8 cellular contexts compared by ENCODE assay signal in genomic region chr11:1310315-1310687, GRCh38. TPM values are rescaled to one million over a fixed set of nuclear protein-coding genes. Genes with fewer than 3 reads are reported as not detected.
DNase-seq lines count a peak whose midpoint lies in the region; TF ChIP-seq lines count a peak whose summit lies in the region.

No MANE protein-coding gene starts in this region.

- 88 to 93% methylated on average over 18 of the region's 18 CpGs for WGBS in endodermal cell (ENCODE audit: insufficient coverage in 1 of 2, insufficient read length in 1 of 2), 2 experiments

- H3K4me1 Mint-ChIP-seq in Calu3 (ENCODE audit: low read depth, unreplicated experiment) (peaks cover 17% of the 10 kb centered on the region), endodermal cell (peaks cover 6% of the 10 kb centered on the region)

- H3K9me3 ChIP-seq in OCI-LY3 (ENCODE audit: insufficient read depth, low read length) (peaks cover 15% of the 10 kb centered on the region; the same call in 1 of the 2 replicates), endodermal cell (ENCODE audit: control insufficient read depth, low read length) (peaks cover 23% of the 10 kb centered on the region), neutrophil (no peaks in the 10 kb centered on the region)

- H3K27me3 ChIP-seq in OCI-LY3 (ENCODE audit: low read depth, low read length) (no peaks in the 10 kb centered on the region), endodermal cell (ENCODE audit: control insufficient read depth, insufficient read depth, low read length, poor library complexity, severe bottlenecking) (peaks cover 8% of the 10 kb centered on the region), neutrophil (no peaks in the 10 kb centered on the region)

- H3K9ac ChIP-seq in OCI-LY3 (ENCODE audit: low read length) (peak overlapping the region; percentile 82), endodermal cell (ENCODE audit: extremely low read depth, low read length, poor library complexity, severe bottlenecking) (peak overlapping the region; percentile 49)

- H3K27me3 Mint-ChIP-seq in Calu3 (ENCODE audit: unreplicated experiment) (no peaks in the 10 kb centered on the region), endodermal cell (ENCODE audit: insufficient read depth) (peaks cover 44% of the 10 kb centered on the region)

- H3K79me2 ChIP-seq in OCI-LY3 (ENCODE audit: low read length): peaks cover 30% of the 10 kb centered on the region

- intact Hi-C loops in Calu3 (cut with micrococcal nuclease; ENCODE audit: unreplicated experiment): loop anchor here (5.0 kb wide), 1 partner anchor 77 kb away; the partner anchor contains the start of gene BRSK2

- BruUV-seq in Calu3 (replicated peaks; lab: Mats Ljungman, UMichigan): no TSS peak

- peaks cover 43% of the 10 kb centered on the region for H3K36me3 Mint-ChIP-seq in Calu3 (ENCODE audit: insufficient read depth, unreplicated experiment)
- H3K36me3 Mint-ChIP-seq in endodermal cell (ENCODE audit: low read depth): peaks cover 9% of the 10 kb centered on the region

- H3K27ac Mint-ChIP-seq in Calu3 (ENCODE audit: unreplicated experiment) (peak overlapping the region; percentile 87), endodermal cell (no peak overlapping the region)

- H3K9me3 Mint-ChIP-seq in Calu3 (ENCODE audit: low read depth, unreplicated experiment): peaks cover 4% of the 10 kb centered on the region
- peaks cover 29% of the 10 kb centered on the region for H3K9me3 Mint-ChIP-seq in endodermal cell

- H4K20me1 ChIP-seq in OCI-LY3 (ENCODE audit: insufficient read depth, low read length): no peaks in the 10 kb centered on the region; the same call in 1 of the 2 replicates

- CTCF ChIA-PET in Calu3 (lab: Charles Lee): interaction anchor here (1.4 kb wide), 1 partner anchor 13 kb away, joined by 3 read pairs; no protein-coding TSS in a partner anchor

- H3K4me1 ChIP-seq in OCI-LY3 (ENCODE audit: low read length) (peaks cover 28% of the 10 kb centered on the region), endodermal cell (ENCODE audit: control insufficient read depth, insufficient read depth, low read length) (no peaks in the 10 kb centered on the region), neutrophil (ENCODE audit: control insufficient read depth in 1 of 2, insufficient read depth in 1 of 2, low read depth in 1 of 2, low read length in 1 of 2) (peaks cover 53% of the 10 kb centered on the region in 2 experiments)

- H3K4me3 ChIP-seq in OCI-LY3 (ENCODE audit: low read length): peak overlapping the region; percentile 81
- H3K4me3 ChIP-seq in endodermal cell (ENCODE audit: low read length): peak overlapping the region; percentile 71
- peak overlapping the region; percentile 70 to 78 for H3K4me3 ChIP-seq in neutrophil (ENCODE audit: low read depth in 1 of 2, low read length in 1 of 2)

- H3K27ac ChIP-seq in OCI-LY3 (ENCODE audit: low read length) (peak overlapping the region; percentile 76), endodermal cell (ENCODE audit: low read depth, low read length) (peak overlapping the region; percentile 79), neutrophil (peak overlapping the region; percentile 96)

- H3K4me2 ChIP-seq in OCI-LY3 (ENCODE audit: low read length): peak overlapping the region; percentile 89

- H3K4me3 Mint-ChIP-seq in Calu3 (ENCODE audit: low read depth, unreplicated experiment) (peak overlapping the region; percentile 73), endodermal cell (peak overlapping the region; percentile 60)

- TF ChIP-seq CTCF in Calu3 (IDR thresholded peaks at IDR 0.05; ENCODE audit: unreplicated experiment): no peak
- TF ChIP-seq CTCF in OCI-LY3 (IDR thresholded peaks at IDR 0.05; ENCODE audit: low read depth, low read length): no peak
- no peak for TF ChIP-seq CTCF in endodermal cell (conservative IDR thresholded peaks at IDR 0.05)
- no peak for TF ChIP-seq CTCF in neutrophil (IDR thresholded peaks at IDR 0.05)

- DNase-seq in Calu3: no peak
- DNase-seq in endodermal cell: no peak
- DNase-seq in amniotic stem cell (lab: John Stamatoyannopoulos, UW): no peak
- no peak for DNase-seq in activated CD4-positive, CD25-positive, alpha-beta regulatory T cell (lab: John Stamatoyannopoulos, UW)
- no peak for DNase-seq in midbrain (lab: John Stamatoyannopoulos, UW)
- DNase-seq in 8988T: no peak

- H3K36me3 ChIP-seq in OCI-LY3 (replicated peaks; ENCODE audit: low read depth, low read length): peaks cover 10% of the 10 kb centered on the region
- no peaks in the 10 kb centered on the region for H3K36me3 ChIP-seq in endodermal cell (ENCODE audit: control insufficient read depth, insufficient read depth, low read length)
- H3K36me3 ChIP-seq in neutrophil: peaks cover 6% of the 10 kb centered on the region

- H2AFZ ChIP-seq in OCI-LY3 (ENCODE audit: low read depth, low read length): peak overlapping the region; percentile 22; the same call in 1 of the 2 replicates

RNA-seq across cellular contexts. Expression of gene TOLLIP, which starts 0.9 kb away (rescaled TPM):
- total RNA-seq in Calu3 (2022) (53.4 and 64.9 TPM in 2 replicates), endodermal cell (10 to 100 TPM; 34.3 to 37.4 TPM)
- 21.1 TPM for polyA plus RNA-seq in endodermal cell (2013, experiment 1 of 2)
- 19.8 TPM for polyA plus RNA-seq in endodermal cell (2013, experiment 2 of 2)
